9 cellular contexts compared by ENCODE assay signal in genomic region chr2:73163522-73164367, GRCh38. TPM values are rescaled to one million over a fixed set of nuclear protein-coding genes. Genes with fewer than 3 reads are reported as not detected.
DNase-seq lines count a peak whose midpoint lies in the region; ATAC-seq, FAIRE-seq and TF ChIP-seq lines count a peak whose summit lies in the region.
"Had no signal": no experiment of that assay in that cellular context is flagged by ENCODE, and none has a peak within 500 bp of the region (broad histone marks: within the 10 kb centered on the region; RNA-seq: fewer than 3 reads in every experiment).

No MANE protein-coding gene starts in this region.

- no peak overlapping the region for H3K27ac ChIP-seq in pancreas

- peak; percentile 77 to 86 (median 80) for TF ChIP-seq CTCF in pancreas (IDR thresholded peaks at IDR 0.05)

- intact Hi-C loops in pancreas (cut with DNase I) = loop anchor here (5.0 to 10.0 kb wide), 3 partner anchors 81 to 269 kb away; no protein-coding TSS in a partner anchor

- FAIRE-seq in pancreas (lab: Jason Lieb, UNC) = no peak
- FAIRE-seq: TTC549 had no signal

- no peaks in the 10 kb centered on the region for H3K36me3 ChIP-seq in pancreas

- no peaks in the 10 kb centered on the region for H3K9me3 ChIP-seq in pancreas

- DNase-seq in COLO829 (ENCODE audit: low spot score) (peak; percentile 85), HUDEP-2 (lab: John Stamatoyannopoulos, UW; ENCODE audit: unreplicated experiment in 76 of 76) (peak in 55 of 76 experiments; percentile 1 to 67 (median 33)), SHP77 (lab: John Stamatoyannopoulos, UW) (peak; percentile 41 to 50), globus pallidus (ENCODE audit: low spot score) (peak; percentile 51), pancreas (peak; percentile 30 to 77 (median 67))
- peak; percentile 42 for DNase-seq in activated gamma-delta T cell treated with anti-CD3 and anti-CD28 coated beads, Interleukin-2, amount 50 U/mL, for 16 hours (ENCODE audit: low read depth)

- no peak overlapping the region for H3K4me3 ChIP-seq in pancreas

- no peaks in the 10 kb centered on the region for H3K27me3 ChIP-seq in pancreas

- 44 to 50% methylated on average over 10 of the region's 10 CpGs for WGBS in pancreas, 2 donors

- ATAC-seq in GM19397 (IDR thresholded peaks at IDR 0.05; ENCODE audit: unreplicated experiment) = peak; percentile 75
- peak; percentile 82 to 99 (median 91) for ATAC-seq in pancreas
- ATAC-seq in GM19328 (IDR thresholded peaks at IDR 0.05; ENCODE audit: unreplicated experiment) = no peak

- no peaks in the 10 kb centered on the region for H3K4me1 ChIP-seq in pancreas

RNA-seq across cellular contexts. Expression of gene NOTO, which starts 38.6 kb away (rescaled TPM):
- not detected for total RNA-seq in pancreas
- not detected for polyA plus RNA-seq in pancreas

RNA-seq across cellular contexts. Expression of gene SMYD5, which starts 50.3 kb away (rescaled TPM):
- 10 to 100 TPM in 4 of 6 donors, 1 to 10 TPM in 2; 8.7 to 13.7 (median 11.5) TPM for total RNA-seq in pancreas
- 10 to 100 TPM; 17.0 to 19.6 TPM for polyA plus RNA-seq in pancreas

RNA-seq across cellular contexts. Expression of gene RAB11FIP5, which starts 51.0 kb away (rescaled TPM):
- 10 to 100 TPM; 13.4 to 17.6 (median 16.2) TPM for total RNA-seq in pancreas
- polyA plus RNA-seq in pancreas = 10 to 100 TPM; 10.1 to 12.4 TPM

Comparison
In these comparisons a context has a peak if more than half of its experiments do, and no peak if none do; other contexts are left out.
1. DNase-seq: peak in every context shown above with its lines; median percentile 85 in COLO829; 67 in pancreas; 51 in globus pallidus; 46 in SHP77; 42 in activated gamma-delta T cell treated with anti-CD3 and anti-CD28 coated beads, Interleukin-2, amount 50 U/mL, for 16 hours; 33 in HUDEP-2.